In genomic region chr12:107998863-107999262, GRCh38 we compare ENCODE assay signal across 2 cellular contexts.
TF ChIP-seq lines count a peak whose summit lies in the region.

No MANE protein-coding gene starts in this region.

TF ChIP-seq in HepG2, 621 proteins besides CTCF, POLR2A, EP300 and RAD21:
- TF ChIP-seq MAFF (IDR thresholded peaks at IDR 0.05; ENCODE audit: low read depth, low read length) (peak; percentile 41; the same call in 1 of the 2 replicates), CENPT (CRISPR knock-in tag; IDR thresholded peaks at IDR 0.05; ENCODE audit: low read depth) (no peak), ARID5B (CRISPR knock-in tag; IDR thresholded peaks at IDR 0.05) (no peak), RORA (CRISPR knock-in tag; IDR thresholded peaks at IDR 0.05) (no peak), ZNF558 (CRISPR knock-in tag; IDR thresholded peaks at IDR 0.05; ENCODE audit: borderline replicate concordance) (no peak), EHMT2 (IDR thresholded peaks at IDR 0.05; ENCODE audit: borderline replicate concordance, low read depth, low read length) (no peak), MAFK (conservative IDR thresholded peaks at IDR 0.05 in 1 of 2, IDR thresholded peaks at IDR 0.05 in 1 of 2; ENCODE audit: low read length in 2 of 2) (peak; percentile 10 to 57; a peak in 2 of 4 replicates)

TF ChIP-seq in IMR-90, 13 proteins besides CTCF, POLR2A, EP300 and RAD21:
- no peak for TF ChIP-seq ELK1 (IDR thresholded peaks at IDR 0.05; ENCODE audit: borderline replicate concordance, low read depth, low read length)
- TF ChIP-seq MAFK (IDR thresholded peaks at IDR 0.05; ENCODE audit: low read depth, low read length) = 0 out of 2 replicates have a peak, but pooled peaks have one; percentile 6
